In genomic region chr6:104574135-104574750, GRCh38 we compare ENCODE assay signal across 18 cellular contexts.
DNase-seq lines count a peak whose midpoint lies in the region; ATAC-seq, FAIRE-seq and TF ChIP-seq lines count a peak whose summit lies in the region.
"Had no signal": no experiment of that assay in that cellular context is flagged by ENCODE, and none has a peak within 500 bp of the region (broad histone marks: within the 10 kb centered on the region; RNA-seq: fewer than 3 reads in every experiment).

No MANE protein-coding gene starts in this region.

- H3K4me3 ChIP-seq in OCI-LY7 (ENCODE audit: low read depth, low read length, poor library complexity, severe bottlenecking), result no peak overlapping the region
- H3K4me3 ChIP-seq in H1 (ENCODE audit: extremely low read depth in 1 of 4, insufficient read depth in 2 of 4, low read depth in 3 of 4, low read length in 4 of 4), result no peak overlapping the region
- H3K4me3 ChIP-seq in mesendoderm (ENCODE audit: low read length), result no peak overlapping the region
- H3K4me3 ChIP-seq in brain microvascular endothelial cell (ENCODE audit: low read depth, low read length), result no peak overlapping the region
- H3K4me3 ChIP-seq in naive thymus-derived CD4-positive, alpha-beta T cell (ENCODE audit: low read length), result no peak overlapping the region
- H3K4me3 ChIP-seq: GM23248, HAP-1 had no signal

- intact Hi-C loops in OCI-LY7 (cut with micrococcal nuclease; ENCODE audit: unreplicated experiment), result no loop called here
- intact Hi-C loops in naive thymus-derived CD4-positive, alpha-beta T cell (cut with micrococcal nuclease), result no loop called here

- no peak for TF ChIP-seq POLR2A in H1 (IDR thresholded peaks at IDR 0.05; ENCODE audit: control extremely low read depth in 1 of 2, low read depth in 2 of 2, low read length in 2 of 2)

- no peak overlapping the region for H3K23ac ChIP-seq in H1 (ENCODE audit: insufficient read length)
- no peak overlapping the region for H3K23ac ChIP-seq in mesendoderm (ENCODE audit: low read length)

- H3K27me3 ChIP-seq in H1 (replicated peaks in 1 of 4; ENCODE audit: control insufficient read depth in 3 of 4, extremely low read depth in 1 of 4, insufficient read depth in 3 of 4, low read length in 3 of 4) (no peaks in the 10 kb centered on the region), mesendoderm (ENCODE audit: insufficient read depth, low read length, poor library complexity) (no peaks in the 10 kb centered on the region), brain microvascular endothelial cell (replicated peaks) (no peaks in the 10 kb centered on the region)
- H3K27me3 ChIP-seq in naive thymus-derived CD4-positive, alpha-beta T cell (ENCODE audit: control insufficient read depth in 2 of 2, insufficient read depth in 2 of 2, low read length in 2 of 2), result no peaks in the 10 kb centered on the region

- H3K18ac ChIP-seq in H1 (ENCODE audit: extremely low read depth, low read length) (no peak overlapping the region), mesendoderm (ENCODE audit: low read length) (no peak overlapping the region)

- no peak overlapping the region for H3K14ac ChIP-seq in H1 (ENCODE audit: insufficient read length)

- H3K9ac ChIP-seq in H1 (replicated peaks in 1 of 4; ENCODE audit: extremely low read depth in 1 of 4, low read depth in 3 of 4, low read length in 3 of 4) (no peak overlapping the region), mesendoderm (ENCODE audit: low read length) (no peak overlapping the region)
- H3K9ac ChIP-seq: GM23248 had no signal

- H2BK5ac ChIP-seq in H1 (ENCODE audit: low read depth, low read length), result no peak overlapping the region
- H2BK5ac ChIP-seq in mesendoderm (ENCODE audit: low read length), result no peak overlapping the region

- CTCF ChIA-PET in OCI-LY7 (lab: Charles Lee; ENCODE audit: unreplicated experiment), result no interaction called here
- CTCF ChIA-PET in H1 (lab: Charles Lee; ENCODE audit: partially characterized antibody), result interaction anchor here (1.5 kb wide), 1 partner anchor 48 kb away, joined by 3 read pairs; no protein-coding TSS in a partner anchor
- CTCF ChIA-PET in naive thymus-derived CD4-positive, alpha-beta T cell (lab: Charles Lee), result no interaction called here

- H3K27ac Mint-ChIP-seq in naive thymus-derived CD4-positive, alpha-beta T cell, result no peak overlapping the region
- H3K27ac Mint-ChIP-seq: CD4-positive, alpha-beta memory T cell; HFFc6 had no signal

- no peak overlapping the region for H2BK120ac ChIP-seq in H1 (replicated peaks; ENCODE audit: low read depth, low read length)
- peak overlapping the region; percentile 35 for H2BK120ac ChIP-seq in mesendoderm (ENCODE audit: low read depth, low read length)

- DNase-seq in OCI-LY7 (ENCODE audit: low spot score), result no peak
- no peak for DNase-seq in H1 (ENCODE audit: low read depth in 1 of 2, low spot score in 2 of 2)
- DNase-seq in mesendoderm, result no peak
- DNase-seq in brain microvascular endothelial cell, result no peak
- no peak for DNase-seq in naive thymus-derived CD4-positive, alpha-beta T cell
- DNase-seq: C1 segment of cervical spinal cord; Calu3; CD4-positive, alpha-beta memory T cell; COR-L47; DMS53; DMS79 treated with DMSO at 0.1 percent for 48 hours; GM23248; HFFc6 had no signal

- no peak overlapping the region for H3K4me2 ChIP-seq in OCI-LY7 (ENCODE audit: low read length)
- no peak overlapping the region for H3K4me2 ChIP-seq in H1 (ENCODE audit: insufficient read depth in 1 of 2, low read depth in 2 of 2, low read length in 2 of 2)
- no peak overlapping the region for H3K4me2 ChIP-seq in mesendoderm (ENCODE audit: low read length)

- H3K9me3 ChIP-seq in OCI-LY7 (ENCODE audit: low read length) (no peaks in the 10 kb centered on the region), H1 (ENCODE audit: insufficient read depth in 2 of 2, low read depth in 1 of 2, low read length in 1 of 2) (no peaks in the 10 kb centered on the region)
- H3K9me3 ChIP-seq in naive thymus-derived CD4-positive, alpha-beta T cell (ENCODE audit: control insufficient read depth in 2 of 3, low read length in 3 of 3), result no peaks in the 10 kb centered on the region
- H3K9me3 ChIP-seq: HAP-1 had no signal

- H2AK5ac ChIP-seq in H1 (ENCODE audit: low read depth, low read length) (no peak overlapping the region), mesendoderm (ENCODE audit: low read length) (no peak overlapping the region)

- H3K4ac ChIP-seq in H1 (replicated peaks; ENCODE audit: insufficient read length, low read depth, low read length) (no peak overlapping the region), mesendoderm (ENCODE audit: low read depth, low read length) (no peak overlapping the region)

- no peak for TF ChIP-seq CTCF in OCI-LY7 (conservative IDR thresholded peaks at IDR 0.05; ENCODE audit: low read length)
- TF ChIP-seq CTCF in H1 (IDR thresholded peaks at IDR 0.05; ENCODE audit: control extremely low read depth in 1 of 3, insufficient read depth in 1 of 3, low read depth in 1 of 3, low read length in 3 of 3), result no peak
- TF ChIP-seq CTCF in brain microvascular endothelial cell (IDR thresholded peaks at IDR 0.05; ENCODE audit: low read depth, low read length, missing control alignments), result no peak

- TF ChIP-seq RAD21 in H1 (IDR thresholded peaks at IDR 0.05 in 1 of 2, conservative IDR thresholded peaks at IDR 0.05 in 1 of 2; ENCODE audit: low read depth in 2 of 2, low read length in 2 of 2), result no peak

- no peak overlapping the region for H3K27ac ChIP-seq in OCI-LY7 (ENCODE audit: low read depth, low read length, poor library complexity, severe bottlenecking)
- no peak overlapping the region for H3K27ac ChIP-seq in H1 (ENCODE audit: low read depth, low read length)
- no peak overlapping the region for H3K27ac ChIP-seq in mesendoderm (ENCODE audit: low read depth, low read length)
- H3K27ac ChIP-seq in brain microvascular endothelial cell, result no peak overlapping the region
- H3K27ac ChIP-seq in naive thymus-derived CD4-positive, alpha-beta T cell (ENCODE audit: low read depth, low read length), result no peak overlapping the region
- H3K27ac ChIP-seq: GM23248 had no signal

- H2BK15ac ChIP-seq in H1 (ENCODE audit: low read length), result no peak overlapping the region
- no peak overlapping the region for H2BK15ac ChIP-seq in mesendoderm (replicated peaks; ENCODE audit: low read depth)

- no peaks in the 10 kb centered on the region for H3K4me1 Mint-ChIP-seq in naive thymus-derived CD4-positive, alpha-beta T cell
- H3K4me1 Mint-ChIP-seq: CD4-positive, alpha-beta memory T cell had no signal

- POLR2A ChIA-PET in OCI-LY7 (lab: Charles Lee) (interaction anchor here (0.7 to 0.9 kb wide), 2 partner anchors 21 to 171 kb away, joined by 3 read pairs; no protein-coding TSS in a partner anchor), H1 (lab: Charles Lee; ENCODE audit: partially characterized antibody) (no interaction called here)
- POLR2A ChIA-PET in naive thymus-derived CD4-positive, alpha-beta T cell (lab: Charles Lee), result no interaction called here

- 77% methylated on average over 1 of the region's 1 CpG; no CpG with 5 or more reads in 1 of the 2 experiments for WGBS in H1 (ENCODE audit: extremely low coverage in 1 of 2, insufficient coverage in 1 of 2, insufficient read length in 1 of 2, insufficient replicate concordance in 2 of 2, low coverage in 1 of 2, low lambda C conversion rate in 2 of 2, missing lambda C conversion rate in 1 of 2), 2 experiments
- no CpG with 5 or more reads among the region's 1 CpG for WGBS in mesendoderm (ENCODE audit: extremely low coverage, insufficient coverage, low lambda C conversion rate)

- H3K79me2 ChIP-seq in OCI-LY7 (ENCODE audit: insufficient read depth, low read depth, low read length) (no peaks in the 10 kb centered on the region), H1 (ENCODE audit: control insufficient read depth in 1 of 2, insufficient read depth in 2 of 2, low read length in 2 of 2) (no peaks in the 10 kb centered on the region), mesendoderm (ENCODE audit: control insufficient read depth, insufficient read depth, low read length) (no peaks in the 10 kb centered on the region)

- in situ Hi-C loops in brain microvascular endothelial cell (cut with HindIII; ENCODE audit: low pct_ligation_motif_present, low sequenced_read_pairs), result no loop called here

- H3K79me1 ChIP-seq in H1 (ENCODE audit: low read depth, low read length) (no peaks in the 10 kb centered on the region), mesendoderm (ENCODE audit: low read length) (no peaks in the 10 kb centered on the region)

- no peaks in the 10 kb centered on the region for H3K36me3 Mint-ChIP-seq in naive thymus-derived CD4-positive, alpha-beta T cell
- H3K36me3 Mint-ChIP-seq: CD4-positive, alpha-beta memory T cell had no signal

- no peak overlapping the region for H4K8ac ChIP-seq in H1 (ENCODE audit: extremely low read depth, insufficient read depth, low read length)
- no peak overlapping the region for H4K8ac ChIP-seq in mesendoderm (ENCODE audit: low read depth, low read length)

- H4K5ac ChIP-seq in H1 (ENCODE audit: insufficient read length, low read depth, low read length) (no peak overlapping the region), mesendoderm (ENCODE audit: low read length) (no peak overlapping the region)

- ATAC-seq in HG03159 (IDR thresholded peaks at IDR 0.05; ENCODE audit: unreplicated experiment), result no peak
- no peak for ATAC-seq in naive thymus-derived CD4-positive, alpha-beta T cell

- no peak for TF ChIP-seq EP300 in H1 (IDR thresholded peaks at IDR 0.05; ENCODE audit: borderline replicate concordance in 1 of 2, low read depth in 2 of 2, low read length in 2 of 2)

- H3K4me3 Mint-ChIP-seq in naive thymus-derived CD4-positive, alpha-beta T cell, result no peak overlapping the region
- H3K4me3 Mint-ChIP-seq: CD4-positive, alpha-beta memory T cell; HFFc6 had no signal

- H4K91ac ChIP-seq in H1 (replicated peaks; ENCODE audit: insufficient read length, low read length), result no peak overlapping the region

- no peak overlapping the region for H2BK20ac ChIP-seq in H1 (ENCODE audit: low read length)

- H3K36me3 ChIP-seq in OCI-LY7 (ENCODE audit: insufficient read depth, low read length) (no peaks in the 10 kb centered on the region), H1 (ENCODE audit: control insufficient read depth in 2 of 4, insufficient read depth in 4 of 4, low read length in 3 of 4) (no peaks in the 10 kb centered on the region), mesendoderm (ENCODE audit: control insufficient read depth, insufficient read depth, low read length) (no peaks in the 10 kb centered on the region), brain microvascular endothelial cell (replicated peaks) (no peaks in the 10 kb centered on the region)
- H3K36me3 ChIP-seq in naive thymus-derived CD4-positive, alpha-beta T cell (ENCODE audit: control insufficient read depth in 2 of 3, insufficient read depth in 3 of 3, low read length in 3 of 3), result no peaks in the 10 kb centered on the region
- H3K36me3 ChIP-seq: HAP-1 had no signal

- H4K20me1 ChIP-seq in OCI-LY7 (ENCODE audit: insufficient read depth, low read length) (no peaks in the 10 kb centered on the region), H1 (replicated peaks in 1 of 2; ENCODE audit: control insufficient read depth in 1 of 2, insufficient read depth in 2 of 2, low read length in 2 of 2) (no peaks in the 10 kb centered on the region)

- H3K27me3 Mint-ChIP-seq in naive thymus-derived CD4-positive, alpha-beta T cell, result peaks cover 0 to 8% (median 3%) of the 10 kb centered on the region in 5 donors

- H3K56ac ChIP-seq in H1 (replicated peaks; ENCODE audit: insufficient read length, low read depth, low read length) (no peak overlapping the region), mesendoderm (ENCODE audit: low read length) (no peak overlapping the region)

- H3K23me2 ChIP-seq in H1 (ENCODE audit: low read depth, low read length), result no peaks in the 10 kb centered on the region

- no TSS peak for BruUV-seq in OCI-LY7 (replicated peaks; lab: Mats Ljungman, UMichigan)

- H3K4me1 ChIP-seq in OCI-LY7 (ENCODE audit: insufficient read depth, low read length, poor library complexity, severe bottlenecking) (no peaks in the 10 kb centered on the region), H1 (replicated peaks in 1 of 4; ENCODE audit: control insufficient read depth in 3 of 4, insufficient read depth in 4 of 4, low read length in 3 of 4) (peaks cover 0 to 6% (median 0%) of the 10 kb centered on the region in 4 experiments; a peak in 1 of 7 replicates), mesendoderm (ENCODE audit: control insufficient read depth, low read depth, low read length) (peaks cover 6% of the 10 kb centered on the region)
- no peaks in the 10 kb centered on the region for H3K4me1 ChIP-seq in naive thymus-derived CD4-positive, alpha-beta T cell (ENCODE audit: control insufficient read depth in 2 of 2, insufficient read depth in 2 of 2, low read length in 2 of 2)
- H3K4me1 ChIP-seq: HAP-1 had no signal

- H3K9me2 ChIP-seq in OCI-LY7 (ENCODE audit: insufficient read depth, low read length), result no peaks in the 10 kb centered on the region

- peaks cover 0 to 3% (median 0%) of the 10 kb centered on the region in 11 donors for H3K9me3 Mint-ChIP-seq in naive thymus-derived CD4-positive, alpha-beta T cell

- H2AFZ ChIP-seq in OCI-LY7 (ENCODE audit: low read length), result peak overlapping the region; percentile 7; the same call in 1 of the 2 replicates
- H2AFZ ChIP-seq in H1 (ENCODE audit: low read length), result no peak overlapping the region
- H2AFZ ChIP-seq: GM23248 had no signal

- FAIRE-seq in H1 (lab: Jason Lieb, UNC), result no peak
- FAIRE-seq: GM12892, GM19239, H54 had no signal

- H2BK12ac ChIP-seq in H1 (ENCODE audit: low read depth, low read length), result no peak overlapping the region
